Comparison of ENCODE assay signal across 30 cellular contexts in the genomic region with DNA sequence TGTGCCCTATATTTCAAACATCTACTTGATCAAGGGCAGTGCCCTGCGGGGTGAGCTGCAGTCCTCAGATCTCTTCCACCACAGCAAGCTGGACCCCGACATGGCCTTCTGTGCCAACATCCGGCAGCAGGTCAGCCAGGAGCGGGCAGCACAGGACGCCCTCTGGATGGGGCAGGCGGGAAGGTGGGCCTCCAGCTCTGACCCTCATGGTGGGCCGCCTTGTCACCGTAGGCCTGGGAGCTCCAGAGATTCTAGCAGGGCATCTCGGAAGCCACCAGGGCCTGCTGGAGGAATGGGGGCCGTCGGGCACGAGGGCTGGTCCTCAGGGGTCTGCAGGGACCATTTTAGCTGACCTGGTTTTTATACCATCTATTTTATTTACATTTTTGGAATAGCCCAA.
"Had no signal": no experiment of that assay in that cellular context is flagged by ENCODE, and none has a peak within 500 bp of the region (broad histone marks: within the 10 kb centered on the region; RNA-seq: fewer than 3 reads in every experiment).

No MANE protein-coding gene starts in this region.

- H3K4me1 Mint-ChIP-seq: nephron; neural progenitor cell; stimulated activated effector memory CD8-positive, alpha-beta T cell treated with anti-CD3 and anti-CD28 coated beads, Interleukin-12 subunit alpha, Interleukin-12 subunit beta, amount 100 ng/mL, for 72 hours; stimulated activated naive CD8-positive, alpha-beta T cell treated with anti-CD3 and anti-CD28 coated beads, Interleukin-15, amount 100 ng/mL, for 72 hours had no signal

- H3K36me3 Mint-ChIP-seq: natural killer cell had no signal

- DNase-seq: naive thymus-derived CD4-positive, alpha-beta T cell; natural killer cell; nucleus accumbens; ovary; psoas muscle; right cardiac atrium; right lobe of liver; sigmoid colon; small intestine; stimulated activated CD4-positive, alpha-beta T cell treated with anti-CD3 and anti-CD28 coated beads, Interleukin-15, amount 100 ng/mL, for 24 hours; stimulated activated CD4-positive, alpha-beta T cell treated with anti-CD3 and anti-CD28 coated beads, Interleukin-2, amount 100 ng/mL, for 24 hours; stimulated activated CD4-positive, alpha-beta T cell treated with anti-CD3 and anti-CD28 coated beads, Interleukin-2, amount 100 ng/mL, for 48 hours; stimulated activated CD4-positive, alpha-beta T cell treated with anti-CD3 and anti-CD28 coated beads, Interleukin-4, amount 100 ng/mL, for 24 hours; stimulated activated naive B cell treated with anti-CD40 and anti-IgM and Interleukin-4, amounts not matched to agents 10 μg/mL and 1 μg/mL and 100 μg/mL, for 72 hours; stimulated activated naive CD4-positive, alpha-beta T cell treated with Interleukin-2 at 50 U/mL for 16 hours; stimulated activated naive CD8-positive, alpha-beta T cell treated with anti-CD3 and anti-CD28 coated beads, Interleukin-15, amount 100 ng/mL, for 72 hours; substantia nigra; testis; tibial artery; transverse colon; upper lobe of right lung; uterus had no signal

- H3K36me3 ChIP-seq: neural progenitor cell, ovary, uterus had no signal

- H3K9ac ChIP-seq: neural progenitor cell, parathyroid adenoma had no signal

- H3K4me2 ChIP-seq: neural progenitor cell had no signal

- H2AFZ ChIP-seq: neural progenitor cell, parathyroid adenoma had no signal

- H3K27ac Mint-ChIP-seq: naive thymus-derived CD4-positive, alpha-beta T cell; natural killer cell; nephron; progenitor cell of endocrine pancreas; stimulated activated effector memory CD8-positive, alpha-beta T cell treated with anti-CD3 and anti-CD28 coated beads, Interleukin-12 subunit alpha, Interleukin-12 subunit beta, amount 100 ng/mL, for 72 hours; stimulated activated naive B cell treated with anti-CD40 and anti-IgM and Interleukin-4, amounts not matched to agents 10 μg/mL and 1 μg/mL and 100 μg/mL, for 72 hours; type B pancreatic cell had no signal

- H3K27me3 ChIP-seq: neural progenitor cell, neutrophil, ovary, right lobe of liver, sigmoid colon, suprapubic skin, testis, tibial artery, transverse colon, upper lobe of right lung, uterus had no signal

- H3K9me3 Mint-ChIP-seq: naive thymus-derived CD4-positive, alpha-beta T cell; natural killer cell; nephron; neural progenitor cell; stimulated activated effector memory CD8-positive, alpha-beta T cell treated with anti-CD3 and anti-CD28 coated beads, Interleukin-12 subunit alpha, Interleukin-12 subunit beta, amount 100 ng/mL, for 72 hours; stimulated activated naive B cell treated with anti-CD40 and anti-IgM and Interleukin-4, amounts not matched to agents 10 μg/mL and 1 μg/mL and 100 μg/mL, for 72 hours; stimulated activated naive CD8-positive, alpha-beta T cell treated with anti-CD3 and anti-CD28 coated beads, Interleukin-15, amount 100 ng/mL, for 72 hours; type B pancreatic cell had no signal

- H3K27ac ChIP-seq: neural progenitor cell, ovary, parathyroid adenoma, psoas muscle, right lobe of liver, sigmoid colon, suprapubic skin, testis, tibial artery, transverse colon, upper lobe of right lung, uterus had no signal

- H3K4me3 Mint-ChIP-seq: naive thymus-derived CD4-positive, alpha-beta T cell; natural killer cell; nephron; neural progenitor cell; stimulated activated effector memory CD8-positive, alpha-beta T cell treated with anti-CD3 and anti-CD28 coated beads, Interleukin-12 subunit alpha, Interleukin-12 subunit beta, amount 100 ng/mL, for 72 hours; stimulated activated naive B cell treated with anti-CD40 and anti-IgM and Interleukin-4, amounts not matched to agents 10 μg/mL and 1 μg/mL and 100 μg/mL, for 72 hours; stimulated activated naive CD8-positive, alpha-beta T cell treated with anti-CD3 and anti-CD28 coated beads, Interleukin-15, amount 100 ng/mL, for 72 hours; type B pancreatic cell had no signal

- H3K4me1 ChIP-seq: neural progenitor cell, parathyroid adenoma, psoas muscle, sigmoid colon, testis, uterus had no signal

- H3K4me3 ChIP-seq: neural progenitor cell, ovary, psoas muscle, right lobe of liver, sigmoid colon, suprapubic skin, testis, tibial artery, transverse colon, upper lobe of right lung, uterus had no signal

- ATAC-seq: naive thymus-derived CD4-positive, alpha-beta T cell; natural killer cell; psoas muscle; right cardiac atrium; right lobe of liver; stimulated activated effector memory CD8-positive, alpha-beta T cell treated with anti-CD3 and anti-CD28 coated beads, Interleukin-12 subunit alpha, Interleukin-12 subunit beta, amount 100 ng/mL, for 72 hours; stimulated activated naive B cell treated with anti-CD40 and anti-IgM and Interleukin-4, amounts not matched to agents 10 μg/mL and 1 μg/mL and 100 μg/mL, for 72 hours; stimulated activated naive CD8-positive, alpha-beta T cell treated with anti-CD3 and anti-CD28 coated beads, Interleukin-15, amount 100 ng/mL, for 72 hours; upper lobe of right lung had no signal

- H3K27me3 Mint-ChIP-seq: naive thymus-derived CD4-positive, alpha-beta T cell; progenitor cell of endocrine pancreas; stimulated activated naive B cell treated with anti-CD40 and anti-IgM and Interleukin-4, amounts not matched to agents 10 μg/mL and 1 μg/mL and 100 μg/mL, for 72 hours; stimulated activated naive CD8-positive, alpha-beta T cell treated with anti-CD3 and anti-CD28 coated beads, Interleukin-15, amount 100 ng/mL, for 72 hours; type B pancreatic cell had no signal

- H3K9me3 ChIP-seq: neutrophil, ovary, psoas muscle, right lobe of liver, sigmoid colon, suprapubic skin, testis, tibial artery, transverse colon, upper lobe of right lung, uterus had no signal
